2 cellular contexts compared by ENCODE assay signal in genomic region chr17:28530926-28531325, GRCh38.
TF ChIP-seq lines count a peak whose summit lies in the region.

No MANE protein-coding gene starts in this region.

TF ChIP-seq in HEK293, 187 proteins besides CTCF, POLR2A, EP300 and RAD21:
- TF ChIP-seq ZNF24 (tag by site-specific recombination; IDR thresholded peaks at IDR 0.05) = no peak
- TF ChIP-seq ZNF610 (tag by site-specific recombination; IDR thresholded peaks at IDR 0.05; ENCODE audit: borderline replicate concordance) = no peak
- TF ChIP-seq ZNF664 (tag by site-specific recombination; IDR thresholded peaks at IDR 0.05) = no peak
- TF ChIP-seq ZNF530 (tag by site-specific recombination; IDR thresholded peaks at IDR 0.05; ENCODE audit: low read depth) = no peak
- TF ChIP-seq GLIS1 (tag by site-specific recombination; IDR thresholded peaks at IDR 0.05) = peak; percentile 49; the same call in 1 of the 2 replicates
- no peak for TF ChIP-seq ZNF629 (tag by site-specific recombination; IDR thresholded peaks at IDR 0.05)
- TF ChIP-seq ZNF645 (tag by site-specific recombination; IDR thresholded peaks at IDR 0.05) = no peak
- TF ChIP-seq ZNF248 (tag by site-specific recombination; IDR thresholded peaks at IDR 0.05) = no peak
- peak; percentile 85; the same call in 1 of the 2 replicates for TF ChIP-seq ZNF768 (tag by site-specific recombination; IDR thresholded peaks at IDR 0.05)

TF ChIP-seq in H1, 55 proteins besides CTCF, POLR2A, EP300 and RAD21:
- no peak for TF ChIP-seq RNF2 (IDR thresholded peaks at IDR 0.05; ENCODE audit: borderline replicate concordance, low read depth, low read length, missing control alignments, poor library complexity, severe bottlenecking)
- TF ChIP-seq SP2 (IDR thresholded peaks at IDR 0.05; ENCODE audit: low read length) = no peak
- no peak for TF ChIP-seq GABPA (IDR thresholded peaks at IDR 0.05; ENCODE audit: borderline replicate concordance, insufficient read depth, low read length)
- no peak for TF ChIP-seq YY1 (IDR thresholded peaks at IDR 0.05; ENCODE audit: low read depth, low read length)
